Comparison of ENCODE assay signal across 11 cellular contexts in genomic region chr3:138125548-138126221, GRCh38. TPM values are rescaled to one million over a fixed set of nuclear protein-coding genes. Genes with fewer than 3 reads are reported as not detected.
A peak's percentile ranks its signal among the peaks of the same experiment; 100 is the strongest.
DNase-seq lines count a peak whose midpoint lies in the region; ATAC-seq and TF ChIP-seq lines count a peak whose summit lies in the region.
"Had no signal": no experiment of that assay in that cellular context is flagged by ENCODE, and none has a peak within 500 bp of the region (broad histone marks: within the 10 kb centered on the region; RNA-seq: fewer than 3 reads in every experiment).

No MANE protein-coding gene starts in this region.

- WGBS in stomach, 5 donors: 49 to 61% (median 50%) methylated on average over 5 of the region's 5 CpGs

- H3K4me1 ChIP-seq in adipocyte (ENCODE audit: control insufficient read depth, insufficient read depth, low read length): peaks cover 18% of the 10 kb centered on the region
- peaks cover 0 to 20% (median 6%) of the 10 kb centered on the region in 4 donors for H3K4me1 ChIP-seq in stomach

- H3K27me3 ChIP-seq in adipocyte (replicated peaks; ENCODE audit: control insufficient read depth, insufficient read depth, low read length) (no peaks in the 10 kb centered on the region), stomach (peaks cover 0 to 7% (median 0%) of the 10 kb centered on the region in 3 donors)

- TF ChIP-seq POLR2A in stomach (IDR thresholded peaks at IDR 0.05): no peak

- H3K9me3 ChIP-seq in adipocyte (ENCODE audit: control insufficient read depth, low read length) (peaks cover 4% of the 10 kb centered on the region), stomach (no peaks in the 10 kb centered on the region)

- intact Hi-C loops in stomach (cut with DNase I; ENCODE audit: low total_unique reads): no loop called here

- TF ChIP-seq EP300 in stomach (IDR thresholded peaks at IDR 0.05): no peak

- peak; percentile 71 to 73 for DNase-seq in Kasumi-1 (lab: John Stamatoyannopoulos, UW)
- DNase-seq in adipocyte (ENCODE audit: low read depth): peak; percentile 68
- peak; percentile 3 for DNase-seq in kidney glomerular epithelial cell (lab: John Stamatoyannopoulos, UW)
- no peak for DNase-seq in stomach
- DNase-seq in hippocampal formation (lab: John Stamatoyannopoulos, UW): no peak
- no peak for DNase-seq in NCI-H2107 (lab: John Stamatoyannopoulos, UW)
- DNase-seq: activated CD8-positive, alpha-beta memory T cell treated with anti-CD3 and anti-CD28 coated beads, Interleukin-2, amount 50 U/mL, for 4 hours had no signal

- peak overlapping the region; percentile 4 for H3K9ac ChIP-seq in adipocyte (ENCODE audit: low read length)

- H3K4me3 ChIP-seq in adipocyte (ENCODE audit: low read length) (peak overlapping the region; percentile 42), stomach (no peak overlapping the region)

- H3K27ac ChIP-seq in stomach: peak overlapping the region in 3 of 5 donors; percentile 22 to 59 (median 57)

- H3K36me3 ChIP-seq in adipocyte (ENCODE audit: control insufficient read depth, insufficient read depth, low read length, severe bottlenecking): no peaks in the 10 kb centered on the region
- no peaks in the 10 kb centered on the region for H3K36me3 ChIP-seq in stomach

- no peak for TF ChIP-seq CTCF in stomach (IDR thresholded peaks at IDR 0.05)

- ATAC-seq in GM21529 (IDR thresholded peaks at IDR 0.05; ENCODE audit: unreplicated experiment) (no peak), HG03025 (IDR thresholded peaks at IDR 0.05; ENCODE audit: low FRiP score, unreplicated experiment) (no peak)
- ATAC-seq: stimulated activated effector memory CD8-positive, alpha-beta T cell treated with anti-CD3 and anti-CD28 coated beads, Interleukin-12 subunit alpha, Interleukin-12 subunit beta, amount 100 ng/mL, for 72 hours had no signal

RNA-seq across cellular contexts. Expression of gene A4GNT, which starts 6.5 kb away (rescaled TPM):
- total RNA-seq in stomach: 10 to 100 TPM in 3 of 5 donors, 1 to 10 TPM in 1, not detected in 1; 5.4 to 19.8 (median 15.7) TPM
- 1 to 10 TPM in 1 of 3 donors, under 1 TPM in 2; 0.62 to 7.2 (median 0.76) TPM for polyA plus RNA-seq in stomach
- total RNA-seq: neural crest cell had no signal

RNA-seq across cellular contexts. Expression of gene DZIP1L, which starts 10.3 kb away (rescaled TPM):
- 10 to 100 TPM in 3 of 5 donors, 1 to 10 TPM in 1, under 1 TPM in 1; 0.29 to 41.9 (median 16.1) TPM for total RNA-seq in stomach
- polyA plus RNA-seq in stomach: 1 to 10 TPM in 2 of 3 donors, under 1 TPM in 1; 0.61 to 3.1 (median 2.7) TPM

RNA-seq across cellular contexts. Expression of gene DBR1, which starts 49.0 kb away (rescaled TPM):
- total RNA-seq in stomach: 10 to 100 TPM in 4 of 5 donors, 1 to 10 TPM in 1; 4.7 to 50.9 (median 14.8) TPM
- 1 to 10 TPM; 7.7 to 8.1 (median 7.8) TPM for polyA plus RNA-seq in stomach

Comparison
In these comparisons a context has a peak if more than half of its experiments do, and no peak if none do; other contexts are left out.
1. DNase-seq: peak in Kasumi-1 (2 of 2), adipocyte (single experiment) and kidney glomerular epithelial cell (single experiment); none in stomach (single experiment), hippocampal formation (0 of 2) and NCI-H2107 (single experiment).